ENCODE assay signal across 33 cellular contexts in the genomic region with DNA sequence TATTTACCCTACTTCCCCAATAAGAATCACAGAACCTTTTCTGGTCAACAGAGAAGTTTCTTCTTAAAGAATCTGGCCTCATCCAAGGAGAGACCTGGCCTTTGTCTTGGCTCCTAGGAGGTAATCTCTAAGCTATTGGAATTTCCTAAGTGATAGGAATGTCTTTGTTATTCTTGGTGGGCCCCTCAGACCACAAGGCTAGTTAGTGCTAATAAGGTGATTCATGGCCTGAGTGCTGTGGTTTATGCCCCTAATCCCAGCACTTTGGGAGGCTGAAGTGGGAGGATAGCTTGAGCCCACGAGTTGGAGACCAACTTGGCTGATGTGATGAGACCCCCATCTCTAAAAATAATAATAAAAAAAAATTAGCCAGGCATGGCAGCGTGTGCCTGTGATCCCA. TPM values are rescaled to one million over a fixed set of nuclear protein-coding genes. Genes with fewer than 3 reads are reported as not detected.
DNase-seq lines count a peak whose midpoint lies in the region; TF ChIP-seq lines count a peak whose summit lies in the region.
"Had no signal": no experiment of that assay in that cellular context is flagged by ENCODE, and none has a peak within 500 bp of the region (broad histone marks: within the 10 kb centered on the region; RNA-seq: fewer than 3 reads in every experiment).

No MANE protein-coding gene starts in this region.

- peak overlapping the region; percentile 94 for H3K27ac Mint-ChIP-seq in endodermal cell
- H3K27ac Mint-ChIP-seq in activated CD4-positive, alpha-beta memory T cell treated with anti-CD3 and anti-CD28 coated beads, Interleukin-2, amount 10 ng/mL, durations not matched to agents 7 days and 5 days: no peak overlapping the region
- H3K27ac Mint-ChIP-seq: activated CD8-positive, alpha-beta memory T cell treated with anti-CD3 and anti-CD28 coated beads, Interleukin-2, amount 10 ng/mL, durations not matched to agents 7 days and 5 days; CD4-positive, CD25-positive, alpha-beta regulatory T cell; natural killer cell treated with Interleukin-12 subunit alpha and Interleukin-12 subunit beta and Interleukin-15 and Interleukin-18, amount 100 ng/mL, for 72 hours had no signal

- no peaks in the 10 kb centered on the region for H3K27me3 Mint-ChIP-seq in endodermal cell (ENCODE audit: insufficient read depth)
- H3K27me3 Mint-ChIP-seq in activated CD4-positive, alpha-beta memory T cell treated with anti-CD3 and anti-CD28 coated beads, Interleukin-2, amount 10 ng/mL, durations not matched to agents 7 days and 5 days: peaks cover 1% of the 10 kb centered on the region
- H3K27me3 Mint-ChIP-seq: activated CD8-positive, alpha-beta memory T cell treated with anti-CD3 and anti-CD28 coated beads, Interleukin-2, amount 10 ng/mL, durations not matched to agents 7 days and 5 days; CD4-positive, CD25-positive, alpha-beta regulatory T cell had no signal

- peak overlapping the region; percentile 59 for H3K9ac ChIP-seq in HUES6 (ENCODE audit: low read length)
- H3K9ac ChIP-seq in endodermal cell (ENCODE audit: extremely low read depth, low read length, poor library complexity, severe bottlenecking): peak overlapping the region; percentile 76

- H3K36me3 ChIP-seq in HUES6 (ENCODE audit: control insufficient read depth, insufficient read depth, low read length) (no peaks in the 10 kb centered on the region), endodermal cell (ENCODE audit: control insufficient read depth, insufficient read depth, low read length) (peaks cover 10% of the 10 kb centered on the region)
- no peaks in the 10 kb centered on the region for H3K36me3 ChIP-seq in effector memory CD4-positive, alpha-beta T cell (ENCODE audit: control insufficient read depth, insufficient read depth, low read length)
- H3K36me3 ChIP-seq: adrenal gland, cardiac muscle cell, tibial nerve had no signal

- H3K4me3 Mint-ChIP-seq in endodermal cell: peak overlapping the region; percentile 17
- no peak overlapping the region for H3K4me3 Mint-ChIP-seq in activated CD4-positive, alpha-beta memory T cell treated with anti-CD3 and anti-CD28 coated beads, Interleukin-2, amount 10 ng/mL, durations not matched to agents 7 days and 5 days
- H3K4me3 Mint-ChIP-seq: activated CD8-positive, alpha-beta memory T cell treated with anti-CD3 and anti-CD28 coated beads, Interleukin-2, amount 10 ng/mL, durations not matched to agents 7 days and 5 days; CD4-positive, CD25-positive, alpha-beta regulatory T cell; natural killer cell treated with Interleukin-12 subunit alpha and Interleukin-12 subunit beta and Interleukin-15 and Interleukin-18, amount 100 ng/mL, for 72 hours had no signal

- DNase-seq in Daoy (ENCODE audit: low read depth): peak; percentile 6
- DNase-seq in endodermal cell: peak; percentile 70
- DNase-seq in kidney glomerular epithelial cell (lab: John Stamatoyannopoulos, UW): peak; percentile 4
- no peak for DNase-seq in HPDE6-E6E7 (ENCODE audit: extremely low spot score)
- no peak for DNase-seq in effector memory CD4-positive, alpha-beta T cell
- DNase-seq in NCI-H748 treated with DMSO at 0.1 percent for 48 hours (lab: John Stamatoyannopoulos, UW): no peak
- no peak for DNase-seq in activated CD4-positive, alpha-beta memory T cell treated with anti-CD3 and anti-CD28 coated beads, Interleukin-2, amount 10 ng/mL, durations not matched to agents 7 days and 5 days
- DNase-seq: 8988T; activated CD4-positive, alpha-beta T cell treated with anti-CD3 and anti-CD28 coated beads, Interleukin-2, amount 50 U/mL, for 1 hour; activated CD8-positive, alpha-beta memory T cell treated with anti-CD3 and anti-CD28 coated beads, Interleukin-2, amount 10 ng/mL, durations not matched to agents 7 days and 5 days; activated naive CD4-positive, alpha-beta T cell treated with Interleukin-2 at 50 U/mL for 16 hours; adrenal gland; CD4-positive, CD25-positive, alpha-beta regulatory T cell; DMS 273 treated with DMSO at 0.1 percent for 48 hours; foreskin melanocyte; GF-D8; MV-4-11; NCI-H187; NCI-H2171 treated with DMSO at 0.1 percent for 48 hours; NCI-H510A treated with DMSO at 0.1 percent for 48 hours; PC-3; Right ventricle myocardium superior; small intestine; stimulated activated CD4-positive, alpha-beta T cell treated with anti-CD3 and anti-CD28 coated beads, Interleukin-1b, Interleukin-23, amount 100 ng/mL, for 48 hours had no signal

- CTCF ChIA-PET in activated CD4-positive, alpha-beta memory T cell treated with anti-CD3 and anti-CD28 coated beads, Interleukin-2, amount 10 ng/mL, durations not matched to agents 7 days and 5 days (lab: Charles Lee): no interaction called here

- H3K36me3 Mint-ChIP-seq in endodermal cell (ENCODE audit: low read depth): peaks cover 27% of the 10 kb centered on the region
- H3K36me3 Mint-ChIP-seq in activated CD4-positive, alpha-beta memory T cell treated with anti-CD3 and anti-CD28 coated beads, Interleukin-2, amount 10 ng/mL, durations not matched to agents 7 days and 5 days (ENCODE audit: low read depth): no peaks in the 10 kb centered on the region
- H3K36me3 Mint-ChIP-seq: CD4-positive, CD25-positive, alpha-beta regulatory T cell; natural killer cell treated with Interleukin-12 subunit alpha and Interleukin-12 subunit beta and Interleukin-15 and Interleukin-18, amount 100 ng/mL, for 72 hours had no signal

- H3K4me3 ChIP-seq in HUES6 (ENCODE audit: low read depth, low read length) (no peak overlapping the region), endodermal cell (ENCODE audit: low read length) (peak overlapping the region; percentile 3)
- no peak overlapping the region for H3K4me3 ChIP-seq in effector memory CD4-positive, alpha-beta T cell (ENCODE audit: insufficient read depth, low read depth, low read length, poor library complexity, severe bottlenecking)
- H3K4me3 ChIP-seq: adrenal gland, cardiac muscle cell, coronary artery, tibial nerve had no signal

- WGBS in endodermal cell (ENCODE audit: insufficient coverage in 1 of 2, insufficient read length in 1 of 2), 2 experiments: 43% methylated on average over 2 of the region's 2 CpGs; no CpG with 5 or more reads in 1 of the 2 experiments

- POLR2A ChIA-PET in activated CD4-positive, alpha-beta memory T cell treated with anti-CD3 and anti-CD28 coated beads, Interleukin-2, amount 10 ng/mL, durations not matched to agents 7 days and 5 days (lab: Charles Lee): no interaction called here

- peaks cover 48% of the 10 kb centered on the region for H3K4me1 Mint-ChIP-seq in endodermal cell
- H3K4me1 Mint-ChIP-seq in activated CD4-positive, alpha-beta memory T cell treated with anti-CD3 and anti-CD28 coated beads, Interleukin-2, amount 10 ng/mL, durations not matched to agents 7 days and 5 days: no peaks in the 10 kb centered on the region
- H3K4me1 Mint-ChIP-seq: activated CD8-positive, alpha-beta memory T cell treated with anti-CD3 and anti-CD28 coated beads, Interleukin-2, amount 10 ng/mL, durations not matched to agents 7 days and 5 days; CD4-positive, CD25-positive, alpha-beta regulatory T cell had no signal

- H3K9me3 ChIP-seq in HUES6 (ENCODE audit: control insufficient read depth, insufficient read depth, low read depth, low read length) (peaks cover 11% of the 10 kb centered on the region), endodermal cell (ENCODE audit: control insufficient read depth, low read length) (peaks cover 48% of the 10 kb centered on the region)
- no peaks in the 10 kb centered on the region for H3K9me3 ChIP-seq in effector memory CD4-positive, alpha-beta T cell (ENCODE audit: control insufficient read depth, low read length)
- H3K9me3 ChIP-seq: adrenal gland had no signal

- no peak for TF ChIP-seq CTCF in endodermal cell (conservative IDR thresholded peaks at IDR 0.05)

- H3K27ac ChIP-seq in HUES6 (ENCODE audit: low read depth, low read length) (peak overlapping the region; percentile 93), endodermal cell (ENCODE audit: low read depth, low read length) (peak overlapping the region; percentile 64)
- H3K27ac ChIP-seq in effector memory CD4-positive, alpha-beta T cell (ENCODE audit: insufficient read depth, low read length, poor library complexity, severe bottlenecking): no peak overlapping the region
- H3K27ac ChIP-seq: adrenal gland, cardiac muscle cell, coronary artery, tibial nerve, VCaP had no signal

- H3K4me1 ChIP-seq in HUES6 (ENCODE audit: control insufficient read depth, insufficient read depth, low read length): peaks cover 27% of the 10 kb centered on the region
- H3K4me1 ChIP-seq in endodermal cell (ENCODE audit: control insufficient read depth, insufficient read depth, low read length): peaks cover 5% of the 10 kb centered on the region
- H3K4me1 ChIP-seq in effector memory CD4-positive, alpha-beta T cell (ENCODE audit: control insufficient read depth, insufficient read depth, low read length, poor library complexity, severe bottlenecking): no peaks in the 10 kb centered on the region
- H3K4me1 ChIP-seq: adrenal gland, tibial nerve had no signal

- H3K27me3 ChIP-seq in HUES6 (ENCODE audit: control insufficient read depth, insufficient read depth, low read length) (no peaks in the 10 kb centered on the region), endodermal cell (ENCODE audit: control insufficient read depth, insufficient read depth, low read length, poor library complexity, severe bottlenecking) (no peaks in the 10 kb centered on the region)
- no peaks in the 10 kb centered on the region for H3K27me3 ChIP-seq in effector memory CD4-positive, alpha-beta T cell (replicated peaks; ENCODE audit: control insufficient read depth, insufficient read depth, low read length, poor library complexity, severe bottlenecking)
- H3K27me3 ChIP-seq: adrenal gland, cardiac muscle cell, tibial nerve had no signal

- H3K9me3 Mint-ChIP-seq in endodermal cell: peaks cover 38% of the 10 kb centered on the region
- no peaks in the 10 kb centered on the region for H3K9me3 Mint-ChIP-seq in activated CD4-positive, alpha-beta memory T cell treated with anti-CD3 and anti-CD28 coated beads, Interleukin-2, amount 10 ng/mL, durations not matched to agents 7 days and 5 days
- H3K9me3 Mint-ChIP-seq: natural killer cell treated with Interleukin-12 subunit alpha and Interleukin-12 subunit beta and Interleukin-15 and Interleukin-18, amount 100 ng/mL, for 72 hours had no signal

RNA-seq across cellular contexts. Expression of a gene that starts 60.0 kb away (rescaled TPM):
- not detected in 2 replicates for total RNA-seq in Daoy (2014; rRNA removed; shearing (Covaris generic))
- total RNA-seq in endodermal cell: not detected
- not detected for polyA plus RNA-seq in endodermal cell (2013, experiment 1 of 2)
- polyA plus RNA-seq in endodermal cell (2013, experiment 2 of 2): not detected
- total RNA-seq in activated CD4-positive, alpha-beta memory T cell treated with anti-CD3 and anti-CD28 coated beads, Interleukin-2, amount 10 ng/mL, durations not matched to agents 7 days and 5 days: not detected
- total RNA-seq: activated CD8-positive, alpha-beta memory T cell treated with anti-CD3 and anti-CD28 coated beads, Interleukin-2, amount 10 ng/mL, durations not matched to agents 7 days and 5 days; adrenal gland; cardiac muscle cell; CD4-positive, CD25-positive, alpha-beta regulatory T cell; LHCN-M2; mononuclear cell; natural killer cell treated with Interleukin-12 subunit alpha and Interleukin-12 subunit beta and Interleukin-15 and Interleukin-18, amount 100 ng/mL, for 72 hours; osteoblast; PC-3; Right ventricle myocardium superior; tibial nerve had no signal
- polyA plus RNA-seq: cardiac muscle cell; CD4-positive, CD25-positive, alpha-beta regulatory T cell had no signal

Comparison
In these comparisons a context has a peak if more than half of its experiments do, and no peak if none do; other contexts are left out.
1. DNase-seq: peak in Daoy (single experiment), endodermal cell (single experiment) and kidney glomerular epithelial cell (single experiment); none in HPDE6-E6E7 (single experiment), effector memory CD4-positive, alpha-beta T cell (0 of 3), NCI-H748 treated with DMSO at 0.1 percent for 48 hours (single experiment) and activated CD4-positive, alpha-beta memory T cell treated with anti-CD3 and anti-CD28 coated beads, Interleukin-2, amount 10 ng/mL, durations not matched to agents 7 days and 5 days (single experiment).